In genomic region chr4:157075401-157075800, GRCh38 we compare ENCODE assay signal across 11 cellular contexts. TPM values are rescaled to one million over a fixed set of nuclear protein-coding genes. Genes with fewer than 3 reads are reported as not detected.
DNase-seq lines count a peak whose midpoint lies in the region; ATAC-seq and TF ChIP-seq lines count a peak whose summit lies in the region.
"Had no signal": no experiment of that assay in that cellular context is flagged by ENCODE, and none has a peak within 500 bp of the region (broad histone marks: within the 10 kb centered on the region; RNA-seq: fewer than 3 reads in every experiment).

No MANE protein-coding gene starts in this region.

- H3K9me3 ChIP-seq in lower lobe of right lung: no peaks in the 10 kb centered on the region
- no peaks in the 10 kb centered on the region for H3K9me3 ChIP-seq in suprapubic skin
- H3K9me3 ChIP-seq in effector memory CD4-positive, alpha-beta T cell (ENCODE audit: control insufficient read depth, low read length): no peaks in the 10 kb centered on the region

- intact Hi-C loops in lower lobe of right lung (cut with DNase I): no loop called here

- TF ChIP-seq CTCF in coronary artery (IDR thresholded peaks at IDR 0.05) (no peak), lower lobe of right lung (IDR thresholded peaks at IDR 0.05) (no peak), suprapubic skin (IDR thresholded peaks at IDR 0.05) (no peak)

- ATAC-seq in lower lobe of right lung: no peak

- peak overlapping the region; percentile 73 for H3K4me3 ChIP-seq in Jurkat, Clone E6-1 (ENCODE audit: low read length)
- H3K4me3 ChIP-seq in coronary artery (peak overlapping the region; percentile 85), lower lobe of right lung (peak overlapping the region; percentile 61), suprapubic skin (peak overlapping the region; percentile 72)
- H3K4me3 ChIP-seq in effector memory CD4-positive, alpha-beta T cell (ENCODE audit: insufficient read depth, low read depth, low read length, poor library complexity, severe bottlenecking): no peak overlapping the region

- H3K4me1 ChIP-seq in lower lobe of right lung: no peaks in the 10 kb centered on the region
- H3K4me1 ChIP-seq in suprapubic skin: peaks cover 13% of the 10 kb centered on the region
- H3K4me1 ChIP-seq in effector memory CD4-positive, alpha-beta T cell (ENCODE audit: control insufficient read depth, insufficient read depth, low read length, poor library complexity, severe bottlenecking): no peaks in the 10 kb centered on the region

- H3K27ac ChIP-seq in coronary artery (peak overlapping the region; percentile 15 to 65), lower lobe of right lung (no peak overlapping the region), suprapubic skin (no peak overlapping the region)
- H3K27ac ChIP-seq in effector memory CD4-positive, alpha-beta T cell (ENCODE audit: insufficient read depth, low read length, poor library complexity, severe bottlenecking): no peak overlapping the region

- H3K27me3 ChIP-seq in lower lobe of right lung (ENCODE audit: low read depth) (peaks cover 4% of the 10 kb centered on the region), suprapubic skin (peaks cover 11% of the 10 kb centered on the region)
- no peaks in the 10 kb centered on the region for H3K27me3 ChIP-seq in effector memory CD4-positive, alpha-beta T cell (replicated peaks; ENCODE audit: control insufficient read depth, insufficient read depth, low read length, poor library complexity, severe bottlenecking)

- H3K36me3 ChIP-seq in lower lobe of right lung (no peaks in the 10 kb centered on the region), suprapubic skin (no peaks in the 10 kb centered on the region)
- H3K36me3 ChIP-seq in effector memory CD4-positive, alpha-beta T cell (ENCODE audit: control insufficient read depth, insufficient read depth, low read length): no peaks in the 10 kb centered on the region

- no peak for TF ChIP-seq POLR2A in suprapubic skin (IDR thresholded peaks at IDR 0.05)

- TF ChIP-seq EP300 in suprapubic skin (IDR thresholded peaks at IDR 0.05): no peak

- no peak for DNase-seq in Jurkat, Clone E6-1 (ENCODE audit: low read depth, low spot score)
- DNase-seq in coronary artery (ENCODE audit: low spot score) (no peak), lower lobe of right lung (no peak), suprapubic skin (ENCODE audit: low spot score in 2 of 2) (no peak), SK-N-DZ (ENCODE audit: low spot score) (no peak), NCI-H2029 treated with DMSO at 0.1 percent for 48 hours (lab: John Stamatoyannopoulos, UW) (no peak)
- DNase-seq in effector memory CD4-positive, alpha-beta T cell: no peak
- no peak for DNase-seq in activated T-cell treated with anti-CD3 and anti-CD28 coated beads, Interleukin-2, amount 50 U/mL, for 1 hour
- DNase-seq: NCI-H446 treated with DMSO at 0.1 percent for 48 hours had no signal

- 60% methylated on average over 2 of the region's 2 CpGs for WGBS in suprapubic skin

RNA-seq across cellular contexts. Expression of gene GLRB, which starts 0.5 kb away (rescaled TPM):
- 12.2 TPM for polyA plus RNA-seq in Jurkat, Clone E6-1 (2012; ENCODE audit: insufficient read depth, insufficient read length)
- total RNA-seq in lower lobe of right lung (2.6 TPM), suprapubic skin (1 to 10 TPM in 3 of 4 donors, under 1 TPM in 1; 0.87 to 4.3 (median 3.7) TPM)
- polyA plus RNA-seq in SK-N-DZ (2014; cell fraction: cytosol; rRNA removed): 0.46 and 1.1 TPM in 2 replicates
- 2.7 and 3.4 TPM in 2 replicates for polyA plus RNA-seq in SK-N-DZ (2014; cell fraction: nucleus; rRNA removed)
- total RNA-seq: HT-29, mononuclear cell had no signal

Comparison
In these comparisons a context has a peak if more than half of its experiments do, and no peak if none do; other contexts are left out.
1. H3K27ac ChIP-seq: peak in coronary artery (2 of 2); none in lower lobe of right lung (single experiment), suprapubic skin (single experiment) and effector memory CD4-positive, alpha-beta T cell (single experiment).